ENCODE assay signal across 8 cellular contexts in the genomic region with DNA sequence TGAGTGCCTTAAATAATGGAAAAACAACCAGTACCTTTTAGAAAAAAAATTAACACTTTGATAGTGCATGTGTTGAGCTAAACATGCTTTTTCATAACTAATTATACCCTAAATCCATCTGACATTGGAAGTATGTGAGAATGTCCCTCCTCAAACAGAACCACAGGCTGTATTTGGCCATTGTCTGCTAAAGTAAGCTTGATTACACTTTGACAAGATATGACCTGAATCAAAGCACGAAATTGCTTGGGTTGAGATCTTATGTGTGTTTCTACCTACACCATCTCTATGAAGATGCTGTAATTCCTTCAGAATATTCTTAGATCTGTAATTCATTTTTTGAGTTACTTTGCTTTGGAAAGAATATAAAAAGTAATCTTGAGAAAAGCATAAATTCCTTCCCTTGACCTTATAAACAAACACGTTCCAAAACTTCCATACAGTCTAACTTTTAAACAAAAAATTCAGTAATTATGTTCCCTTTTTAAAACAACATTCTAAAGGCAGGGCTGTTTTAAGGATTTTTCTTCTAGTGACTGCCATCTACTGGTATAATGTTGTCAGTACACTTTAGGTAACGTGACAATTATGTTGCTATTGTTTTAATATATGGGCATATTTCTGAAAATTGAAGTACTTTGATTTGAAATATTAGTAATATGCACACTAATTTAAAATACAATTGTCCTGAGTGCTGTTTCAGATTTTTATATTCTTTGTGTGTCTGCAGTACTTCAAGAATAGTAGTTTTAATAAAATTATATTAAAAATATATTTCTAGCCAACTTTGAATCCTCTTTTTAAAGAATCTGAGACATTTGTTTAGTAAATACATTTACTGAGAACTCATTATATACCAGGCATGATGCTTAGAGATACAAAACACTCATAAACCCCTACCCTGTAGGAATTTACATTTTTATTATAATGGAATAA. TPM values are rescaled to one million over a fixed set of nuclear protein-coding genes. Genes with fewer than 3 reads are reported as not detected.
DNase-seq lines count a peak whose midpoint lies in the region; ATAC-seq and TF ChIP-seq lines count a peak whose summit lies in the region.

No MANE protein-coding gene starts in this region.

- no peaks in the 10 kb centered on the region for H3K27me3 ChIP-seq in testis

- H3K36me3 ChIP-seq in testis (ENCODE audit: low read depth, missing control alignments) = no peaks in the 10 kb centered on the region

- POLR2A ChIA-PET in AG04449 (lab: Yijun Ruan, JAX) = no interaction called here

- H3K4me3 ChIP-seq in AG04449 (ENCODE audit: low read depth, low read length) = no peak overlapping the region
- no peak overlapping the region for H3K4me3 ChIP-seq in testis

- intact Hi-C loops in left cardiac atrium (cut with DNase I) = loop anchor here (5.0 to 10.0 kb wide), 2 partner anchors 225 to 232 kb away; no protein-coding TSS in a partner anchor
- intact Hi-C loops in testis (cut with DNase I; ENCODE audit: low total_unique reads) = loop anchor here (10.0 kb wide), 1 partner anchor 235 kb away; no protein-coding TSS in a partner anchor

- DNase-seq in AG04449 (ENCODE audit: low read depth, low spot score) (no peak), Kasumi-1 (lab: John Stamatoyannopoulos, UW) (peak; percentile 73 to 79), SW480 (ENCODE audit: low spot score) (peak; percentile 50), left cardiac atrium (no peak), testis (no peak), anterior cingulate cortex (lab: John Stamatoyannopoulos, UW) (no peak), NCI-H2196 treated with DMSO at 0.1 percent for 48 hours (lab: John Stamatoyannopoulos, UW; ENCODE audit: unreplicated experiment) (no peak)

- no peak overlapping the region for H3K27ac ChIP-seq in testis

- CTCF ChIA-PET in AG04449 (lab: Yijun Ruan, JAX) = interaction anchor here (0.6 to 1.7 kb wide), 32 partner anchors 9 to 812 kb away, joined by 3 to 51 read pairs (median 4); no protein-coding TSS in a partner anchor

- H3K4me1 ChIP-seq in testis = no peaks in the 10 kb centered on the region

- H3K9me3 ChIP-seq in testis = no peaks in the 10 kb centered on the region

- peak; percentile 79 for ATAC-seq in GM18511 (IDR thresholded peaks at IDR 0.05; ENCODE audit: unreplicated experiment)
- peak; percentile 33 to 35 for ATAC-seq in left cardiac atrium

- TF ChIP-seq CTCF in AG04449 (IDR thresholded peaks at IDR 0.05; ENCODE audit: insufficient read depth, low read length, missing control alignments) (peak; percentile 26), testis (IDR thresholded peaks at IDR 0.05) (peak; percentile 54 to 87 (median 61))

- no peak for TF ChIP-seq POLR2A in testis (IDR thresholded peaks at IDR 0.05)

- WGBS in testis, 2 donors = 16 to 20% methylated on average over 3 of the region's 3 CpGs

RNA-seq across cellular contexts. Expression of gene CD36, which starts 20.9 kb away (rescaled TPM):
- total RNA-seq in left cardiac atrium (100 to 1,000 TPM; 760 to 831 TPM), testis (10 to 100 TPM in 1 of 2 donors, 1 to 10 TPM in 1; 5.6 to 19.8 TPM)
- polyA plus RNA-seq in testis (ENCODE audit: insufficient read depth, low read depth, low replicate concordance) = 12.8 TPM

Comparison
In these comparisons a context has a peak if more than half of its experiments do, and no peak if none do; other contexts are left out.
1. DNase-seq: peak in Kasumi-1 (2 of 2) and SW480 (single experiment); none in AG04449 (single experiment), left cardiac atrium (single experiment), testis (single experiment), anterior cingulate cortex (0 of 58) and NCI-H2196 treated with DMSO at 0.1 percent for 48 hours (single experiment).
2. RNA of gene CD36, which starts 20.9 kb away (total RNA-seq): 760 to 831 TPM in left cardiac atrium; 5.6 to 19.8 TPM in testis; every median in the first group is over 10 times any median in the second.